Comparison of ENCODE assay signal across 8 cellular contexts in genomic region chr2:74497777-74498499, GRCh38. TPM values are rescaled to one million over a fixed set of nuclear protein-coding genes. Genes with fewer than 3 reads are reported as not detected.
DNase-seq lines count a peak whose midpoint lies in the region; ATAC-seq lines count a peak whose summit lies in the region.

No MANE protein-coding gene starts in this region.

- H3K4me1 ChIP-seq in adipocyte (ENCODE audit: control insufficient read depth, insufficient read depth, low read length) = peaks cover 21% of the 10 kb centered on the region

- DNase-seq in activated T-cell treated with anti-CD3 and anti-CD28 coated beads, Interleukin-2, amount 50 U/mL, for 4 hours = no peak
- DNase-seq in activated T-cell treated with anti-CD3 and anti-CD28 coated beads for 4 hours = no peak
- no peak for DNase-seq in adipocyte (ENCODE audit: low read depth)
- DNase-seq in islet precursor cell = peak; percentile 77
- no peak for DNase-seq in stimulated activated naive B cell treated with anti-CD40 and anti-IgM and Interleukin-4, amounts not matched to agents 10 μg/mL and 1 μg/mL and 100 μg/mL, for 72 hours
- DNase-seq in cerebellar cortex (ENCODE audit: low spot score) = no peak
- DNase-seq in DMS114 treated with DMSO at 0.1 percent for 48 hours (lab: John Stamatoyannopoulos, UW; ENCODE audit: unreplicated experiment) = no peak
- DNase-seq in kidney glomerular epithelial cell (lab: John Stamatoyannopoulos, UW) = no peak

- peaks cover 32% of the 10 kb centered on the region for H3K4me1 Mint-ChIP-seq in activated T-cell treated with anti-CD3 and anti-CD28 coated beads, Interleukin-2, amount 50 U/mL, for 4 hours (ENCODE audit: low read depth)
- peaks cover 32 to 55% of the 10 kb centered on the region in 2 donors for H3K4me1 Mint-ChIP-seq in stimulated activated naive B cell treated with anti-CD40 and anti-IgM and Interleukin-4, amounts not matched to agents 10 μg/mL and 1 μg/mL and 100 μg/mL, for 72 hours

- no peaks in the 10 kb centered on the region for H3K9me3 ChIP-seq in adipocyte (ENCODE audit: control insufficient read depth, low read length)

- H3K27ac Mint-ChIP-seq in stimulated activated naive B cell treated with anti-CD40 and anti-IgM and Interleukin-4, amounts not matched to agents 10 μg/mL and 1 μg/mL and 100 μg/mL, for 72 hours = peak overlapping the region; percentile 70

- peak overlapping the region; percentile 71 for H3K4me3 ChIP-seq in adipocyte (ENCODE audit: low read length)

- peaks cover 10% of the 10 kb centered on the region for H3K36me3 Mint-ChIP-seq in activated T-cell treated with anti-CD3 and anti-CD28 coated beads, Interleukin-2, amount 50 U/mL, for 4 hours (ENCODE audit: insufficient read depth)
- H3K36me3 Mint-ChIP-seq in stimulated activated naive B cell treated with anti-CD40 and anti-IgM and Interleukin-4, amounts not matched to agents 10 μg/mL and 1 μg/mL and 100 μg/mL, for 72 hours = peaks cover 22 to 23% of the 10 kb centered on the region in 2 donors

- H3K9me3 Mint-ChIP-seq in activated T-cell treated with anti-CD3 and anti-CD28 coated beads, Interleukin-2, amount 50 U/mL, for 4 hours = no peaks in the 10 kb centered on the region
- H3K9me3 Mint-ChIP-seq in stimulated activated naive B cell treated with anti-CD40 and anti-IgM and Interleukin-4, amounts not matched to agents 10 μg/mL and 1 μg/mL and 100 μg/mL, for 72 hours = no peaks in the 10 kb centered on the region

- no peaks in the 10 kb centered on the region for H3K27me3 ChIP-seq in adipocyte (replicated peaks; ENCODE audit: control insufficient read depth, insufficient read depth, low read length)

- peaks cover 52% of the 10 kb centered on the region for H3K27me3 Mint-ChIP-seq in activated T-cell treated with anti-CD3 and anti-CD28 coated beads, Interleukin-2, amount 50 U/mL, for 4 hours (ENCODE audit: low read depth)
- H3K27me3 Mint-ChIP-seq in stimulated activated naive B cell treated with anti-CD40 and anti-IgM and Interleukin-4, amounts not matched to agents 10 μg/mL and 1 μg/mL and 100 μg/mL, for 72 hours = peaks cover 43 to 55% of the 10 kb centered on the region in 2 donors

- peaks cover 15% of the 10 kb centered on the region for H3K36me3 ChIP-seq in adipocyte (ENCODE audit: control insufficient read depth, insufficient read depth, low read length, severe bottlenecking)

- H3K9ac ChIP-seq in adipocyte (ENCODE audit: low read length) = no peak overlapping the region

- peak; percentile 32 to 37 for ATAC-seq in activated T-cell treated with anti-CD3 and anti-CD28 coated beads, Interleukin-2, amount 50 U/mL, for 4 hours
- ATAC-seq in stimulated activated naive B cell treated with anti-CD40 and anti-IgM and Interleukin-4, amounts not matched to agents 10 μg/mL and 1 μg/mL and 100 μg/mL, for 72 hours (replicated peaks) = peak; percentile 30 to 52

- peak overlapping the region; percentile 81 for H3K4me3 Mint-ChIP-seq in activated T-cell treated with anti-CD3 and anti-CD28 coated beads, Interleukin-2, amount 50 U/mL, for 4 hours
- H3K4me3 Mint-ChIP-seq in stimulated activated naive B cell treated with anti-CD40 and anti-IgM and Interleukin-4, amounts not matched to agents 10 μg/mL and 1 μg/mL and 100 μg/mL, for 72 hours = peak overlapping the region; percentile 74 to 76

RNA-seq across cellular contexts. Expression of gene LBX2, which starts 1.5 kb away (rescaled TPM):
- total RNA-seq in activated T-cell treated with anti-CD3 and anti-CD28 coated beads, Interleukin-2, amount 50 U/mL, for 4 hours = under 1 TPM in 2 of 3 donors, not detected in 1; 0.22 to 0.24 TPM

RNA-seq across cellular contexts. Expression of gene PCGF1, which starts 9.6 kb away (rescaled TPM):
- total RNA-seq in activated T-cell treated with anti-CD3 and anti-CD28 coated beads, Interleukin-2, amount 50 U/mL, for 4 hours = 10 to 100 TPM; 21.7 to 32.4 (median 28.8) TPM

RNA-seq across cellular contexts. Expression of gene TTC31, which starts 15.1 kb away (rescaled TPM):
- 10 to 100 TPM; 22.4 to 23.8 (median 23.4) TPM for total RNA-seq in activated T-cell treated with anti-CD3 and anti-CD28 coated beads, Interleukin-2, amount 50 U/mL, for 4 hours

RNA-seq across cellular contexts. Expression of gene CCDC142, which starts 15.1 kb away (rescaled TPM):
- 10 to 100 TPM; 13.7 to 17.3 (median 13.9) TPM for total RNA-seq in activated T-cell treated with anti-CD3 and anti-CD28 coated beads, Interleukin-2, amount 50 U/mL, for 4 hours

RNA-seq across cellular contexts. Expression of gene TLX2, which starts 16.3 kb away (rescaled TPM):
- not detected for total RNA-seq in activated T-cell treated with anti-CD3 and anti-CD28 coated beads, Interleukin-2, amount 50 U/mL, for 4 hours
